ENCODE assay signal across 12 cellular contexts in the genomic region with DNA sequence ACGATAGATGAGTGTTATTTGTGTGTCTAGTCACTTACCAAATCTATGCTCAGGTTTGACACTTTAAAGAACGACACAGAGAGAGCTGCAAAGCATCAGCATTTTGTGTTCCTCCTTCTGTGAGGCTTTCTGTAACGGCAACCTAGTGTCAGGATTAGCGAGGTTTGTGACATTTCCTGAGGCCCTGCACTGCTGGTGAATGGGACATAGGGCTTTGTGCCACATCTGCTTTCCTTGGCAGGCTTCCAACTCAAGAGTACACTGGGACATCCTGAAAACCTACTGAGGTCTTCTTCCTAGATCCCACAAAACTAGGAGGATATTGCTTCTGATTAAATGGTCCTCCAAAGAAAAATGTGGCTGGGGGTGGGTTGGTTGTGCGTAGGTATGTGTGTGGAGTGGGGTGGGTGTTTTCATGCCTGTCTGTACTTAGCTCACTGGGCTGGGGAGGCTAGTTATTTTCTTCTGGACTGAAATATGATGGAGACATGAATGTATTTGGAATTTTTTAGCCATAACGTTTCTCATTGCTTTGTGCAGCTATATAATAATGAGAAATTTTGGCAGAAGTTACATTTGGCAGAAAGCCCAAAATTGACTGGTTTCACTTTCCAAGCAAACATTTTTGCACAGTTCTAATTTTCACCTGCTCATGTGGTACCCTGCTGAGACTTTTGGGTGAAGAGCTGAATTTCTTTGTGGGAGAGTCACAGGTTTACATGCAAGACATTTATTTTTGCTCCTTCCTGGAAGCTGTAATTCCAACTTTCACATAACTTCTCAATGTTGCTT.
DNase-seq lines count a peak whose midpoint lies in the region; ATAC-seq and TF ChIP-seq lines count a peak whose summit lies in the region.
"Had no signal": no experiment of that assay in that cellular context is flagged by ENCODE, and none has a peak within 500 bp of the region (broad histone marks: within the 10 kb centered on the region; RNA-seq: fewer than 3 reads in every experiment).

No MANE protein-coding gene starts in this region.

- ATAC-seq in activated CD4-positive, alpha-beta T cell treated with anti-CD3 and anti-CD28 coated beads for 36 hours, result no peak

- no peaks in the 10 kb centered on the region for H3K27me3 Mint-ChIP-seq in activated CD4-positive, alpha-beta T cell treated with anti-CD3 and anti-CD28 coated beads for 36 hours
- H3K27me3 Mint-ChIP-seq: central memory CD8-positive, alpha-beta T cell had no signal

- H3K9me2 ChIP-seq in Karpas-422 (replicated peaks; ENCODE audit: insufficient read depth, low read length), result no peaks in the 10 kb centered on the region

- no peak overlapping the region for H3K4me3 Mint-ChIP-seq in activated CD4-positive, alpha-beta T cell treated with anti-CD3 and anti-CD28 coated beads for 36 hours
- H3K4me3 Mint-ChIP-seq: central memory CD8-positive, alpha-beta T cell; neural crest cell had no signal

- no peak overlapping the region for H3K27ac Mint-ChIP-seq in activated CD4-positive, alpha-beta T cell treated with anti-CD3 and anti-CD28 coated beads for 36 hours

- no peaks in the 10 kb centered on the region for H3K79me2 ChIP-seq in Karpas-422 (ENCODE audit: low read length)

- H3K4me1 Mint-ChIP-seq in activated CD4-positive, alpha-beta T cell treated with anti-CD3 and anti-CD28 coated beads for 36 hours, result peaks cover 6% of the 10 kb centered on the region
- H3K4me1 Mint-ChIP-seq: central memory CD8-positive, alpha-beta T cell had no signal

- H3K9me3 ChIP-seq in subcutaneous abdominal adipose tissue (ENCODE audit: control insufficient read depth in 5 of 5, low read length in 5 of 5) (no peaks in the 10 kb centered on the region), Karpas-422 (ENCODE audit: low read length) (no peaks in the 10 kb centered on the region)
- H3K9me3 ChIP-seq: tibial nerve had no signal

- no peak for TF ChIP-seq CTCF in fibroblast of mammary gland (conservative IDR thresholded peaks at IDR 0.05; ENCODE audit: control insufficient read depth, insufficient read depth, low read depth, low read length)

- POLR2A ChIA-PET in activated CD4-positive, alpha-beta T cell treated with anti-CD3 and anti-CD28 coated beads for 36 hours (lab: Charles Lee), result no interaction called here

- DNase-seq in NCI-H510A treated with DMSO at 0.1 percent for 48 hours (lab: John Stamatoyannopoulos, UW) (peak; percentile 33), NCI-H510A (lab: John Stamatoyannopoulos, UW) (no peak), NCI-H82 (lab: John Stamatoyannopoulos, UW) (peak; percentile 92), fibroblast of mammary gland (ENCODE audit: low read depth) (peak; percentile 64), Karpas-422 (no peak)
- no peak for DNase-seq in stimulated activated CD4-positive, alpha-beta T cell treated with anti-CD3 and anti-CD28 coated beads, Interleukin-1b, Interleukin-23, amount 100 ng/mL, for 48 hours
- no peak for DNase-seq in activated CD4-positive, alpha-beta T cell treated with anti-CD3 and anti-CD28 coated beads for 36 hours
- DNase-seq: SW 1271 had no signal

- no peak overlapping the region for H3K4me2 ChIP-seq in Karpas-422 (ENCODE audit: low read depth, low read length, poor library complexity, severe bottlenecking)

- intact Hi-C loops in activated CD4-positive, alpha-beta T cell treated with anti-CD3 and anti-CD28 coated beads for 36 hours (cut with DNase I, micrococcal nuclease), result no loop called here

- H3K4me1 ChIP-seq in subcutaneous abdominal adipose tissue (ENCODE audit: control insufficient read depth in 5 of 5, insufficient read depth in 5 of 5, low read length in 5 of 5) (peaks cover 0 to 32% (median 22%) of the 10 kb centered on the region in 5 donors), Karpas-422 (ENCODE audit: low read length) (no peaks in the 10 kb centered on the region)

- no peaks in the 10 kb centered on the region for H3K36me3 Mint-ChIP-seq in activated CD4-positive, alpha-beta T cell treated with anti-CD3 and anti-CD28 coated beads for 36 hours (ENCODE audit: low read depth)

- H3K27me3 ChIP-seq in subcutaneous abdominal adipose tissue (ENCODE audit: control insufficient read depth in 5 of 5, insufficient read depth in 4 of 5, low read length in 5 of 5) (no peaks in the 10 kb centered on the region), Karpas-422 (ENCODE audit: low read length) (no peaks in the 10 kb centered on the region)
- H3K27me3 ChIP-seq: tibial nerve had no signal

- CTCF ChIA-PET in activated CD4-positive, alpha-beta T cell treated with anti-CD3 and anti-CD28 coated beads for 36 hours (lab: Charles Lee), result no interaction called here

- H3K9me3 Mint-ChIP-seq in activated CD4-positive, alpha-beta T cell treated with anti-CD3 and anti-CD28 coated beads for 36 hours (ENCODE audit: low read depth), result no peaks in the 10 kb centered on the region
- H3K9me3 Mint-ChIP-seq: neural crest cell had no signal

- H2AFZ ChIP-seq in Karpas-422 (ENCODE audit: low read length), result no peak overlapping the region

- H3K36me3 ChIP-seq in subcutaneous abdominal adipose tissue (ENCODE audit: control insufficient read depth in 5 of 5, insufficient read depth in 5 of 5, low read length in 5 of 5), result no peaks in the 10 kb centered on the region
- no peaks in the 10 kb centered on the region for H3K36me3 ChIP-seq in Karpas-422 (ENCODE audit: insufficient read depth, low read length)
- H3K36me3 ChIP-seq: tibial nerve had no signal

- H3K4me3 ChIP-seq in fibroblast of mammary gland (ENCODE audit: control insufficient read depth, low read depth, low read length) (no peak overlapping the region), subcutaneous abdominal adipose tissue (ENCODE audit: low read depth in 1 of 5, low read length in 5 of 5) (peak overlapping the region in 1 of 5 donors; percentile 1), Karpas-422 (ENCODE audit: low read length) (no peak overlapping the region)
- H3K4me3 ChIP-seq: tibial nerve had no signal

- peak overlapping the region in 1 of 5 donors; percentile 56 for H3K9ac ChIP-seq in subcutaneous abdominal adipose tissue (ENCODE audit: low read length in 5 of 5)
- no peak overlapping the region for H3K9ac ChIP-seq in Karpas-422 (ENCODE audit: low read length)

- H4K20me1 ChIP-seq in Karpas-422 (ENCODE audit: insufficient read depth, low read depth, low read length), result no peaks in the 10 kb centered on the region

- H3K27ac ChIP-seq in subcutaneous abdominal adipose tissue (ENCODE audit: low read depth, low read length) (peak overlapping the region; percentile 65), Karpas-422 (ENCODE audit: low read length) (no peak overlapping the region)
- H3K27ac ChIP-seq: tibial nerve had no signal

Comparison
In these comparisons a context has a peak if more than half of its experiments do, and no peak if none do; other contexts are left out.
1. DNase-seq: peak in NCI-H510A treated with DMSO at 0.1 percent for 48 hours (single experiment), NCI-H82 (single experiment) and fibroblast of mammary gland (single experiment); none in NCI-H510A (single experiment), stimulated activated CD4-positive, alpha-beta T cell treated with anti-CD3 and anti-CD28 coated beads, Interleukin-1b, Interleukin-23, amount 100 ng/mL, for 48 hours (single experiment), activated CD4-positive, alpha-beta T cell treated with anti-CD3 and anti-CD28 coated beads for 36 hours (single experiment) and Karpas-422 (single experiment).